26 cellular contexts compared by ENCODE assay signal in genomic region chr7:102985176-102985783, GRCh38.
DNase-seq lines count a peak whose midpoint lies in the region; ATAC-seq and TF ChIP-seq lines count a peak whose summit lies in the region.
"Had no signal": no experiment of that assay in that cellular context is flagged by ENCODE, and none has a peak within 500 bp of the region (broad histone marks: within the 10 kb centered on the region; RNA-seq: fewer than 3 reads in every experiment).

No MANE protein-coding gene starts in this region.

- DNase-seq in adipocyte (ENCODE audit: low read depth): peak; percentile 34
- no peak for DNase-seq in chondrocyte (ENCODE audit: low spot score)
- peak; percentile 24 to 58 for DNase-seq in foreskin fibroblast
- no peak for DNase-seq in tibial artery
- DNase-seq in CD14-positive monocyte (ENCODE audit: low spot score): no peak
- no peak for DNase-seq in amygdala (lab: John Stamatoyannopoulos, UW)
- DNase-seq: activated CD4-positive, alpha-beta memory T cell treated with anti-CD3 and anti-CD28 coated beads for 36 hours; activated CD4-positive, CD25-positive, alpha-beta regulatory T cell treated with anti-CD3 and anti-CD28 coated beads, Interleukin-2, amount 50 U/mL, for 72 hours; activated naive CD4-positive, alpha-beta T cell treated with anti-CD3 and anti-CD28 coated beads for 36 hours; amniotic stem cell; islet precursor cell; left lung; mesendoderm; NCI-H1417 treated with DMSO at 0.1 percent for 48 hours; NCI-H2081; NCI-H345; Right ventricle myocardium superior; stimulated activated naive CD4-positive, alpha-beta T cell treated with Interleukin-2 at 50 U/mL for 16 hours; T-helper 2 cell; testis; uterus had no signal

- intact Hi-C loops in tibial artery (cut with DNase I; ENCODE audit: low total_unique reads) (no loop called here), CD14-positive monocyte (cut with micrococcal nuclease) (no loop called here)

- peak overlapping the region; percentile 62 to 63 for H3K27ac ChIP-seq in tibial artery
- H3K27ac ChIP-seq: BLaER1, left lung, neural progenitor cell, parathyroid adenoma, testis, uterus had no signal

- H3K27ac Mint-ChIP-seq in chondrocyte (ENCODE audit: unreplicated experiment) (peak overlapping the region; percentile 61), CD14-positive monocyte (no peak overlapping the region)
- H3K27ac Mint-ChIP-seq: activated CD4-positive, alpha-beta memory T cell treated with anti-CD3 and anti-CD28 coated beads for 36 hours; activated naive CD4-positive, alpha-beta T cell treated with anti-CD3 and anti-CD28 coated beads for 36 hours; neural progenitor cell had no signal

- H3K9me3 ChIP-seq in adipocyte (ENCODE audit: control insufficient read depth, low read length): no peaks in the 10 kb centered on the region
- H3K9me3 ChIP-seq in tibial artery: no peaks in the 10 kb centered on the region
- H3K9me3 ChIP-seq: BLaER1, left lung, testis, uterus had no signal

- H3K4me3 ChIP-seq in adipocyte (ENCODE audit: low read length) (no peak overlapping the region), foreskin fibroblast (ENCODE audit: low read depth in 1 of 2, low read length in 2 of 2) (no peak overlapping the region), tibial artery (no peak overlapping the region)
- H3K4me3 ChIP-seq: BLaER1, left lung, neural progenitor cell, smooth muscle cell, testis, uterus had no signal

- H3K36me3 ChIP-seq in adipocyte (ENCODE audit: control insufficient read depth, insufficient read depth, low read length, severe bottlenecking) (no peaks in the 10 kb centered on the region), tibial artery (no peaks in the 10 kb centered on the region)
- H3K36me3 ChIP-seq: BLaER1, left lung, neural progenitor cell, uterus had no signal

- H3K9me3 Mint-ChIP-seq in chondrocyte (ENCODE audit: low read depth) (no peaks in the 10 kb centered on the region), CD14-positive monocyte (peaks cover 0 to 4% (median 0%) of the 10 kb centered on the region in 7 donors)
- H3K9me3 Mint-ChIP-seq: activated CD4-positive, alpha-beta memory T cell treated with anti-CD3 and anti-CD28 coated beads for 36 hours; activated naive CD4-positive, alpha-beta T cell treated with anti-CD3 and anti-CD28 coated beads for 36 hours; neural progenitor cell had no signal

- no peak for TF ChIP-seq CTCF in chondrocyte (IDR thresholded peaks at IDR 0.05)
- no peak for TF ChIP-seq CTCF in foreskin fibroblast (IDR thresholded peaks at IDR 0.05; ENCODE audit: low read depth, low read length)
- no peak for TF ChIP-seq CTCF in tibial artery (IDR thresholded peaks at IDR 0.05)
- TF ChIP-seq CTCF in CD14-positive monocyte (IDR thresholded peaks at IDR 0.05): no peak

- H3K36me3 Mint-ChIP-seq in chondrocyte (ENCODE audit: low read depth) (no peaks in the 10 kb centered on the region), CD14-positive monocyte (no peaks in the 10 kb centered on the region)
- H3K36me3 Mint-ChIP-seq: activated CD4-positive, alpha-beta memory T cell treated with anti-CD3 and anti-CD28 coated beads for 36 hours; neural progenitor cell had no signal

- H3K4me3 Mint-ChIP-seq in chondrocyte (ENCODE audit: unreplicated experiment) (no peak overlapping the region), CD14-positive monocyte (no peak overlapping the region)
- H3K4me3 Mint-ChIP-seq: activated CD4-positive, alpha-beta memory T cell treated with anti-CD3 and anti-CD28 coated beads for 36 hours; activated naive CD4-positive, alpha-beta T cell treated with anti-CD3 and anti-CD28 coated beads for 36 hours; neural progenitor cell had no signal

- H3K27me3 Mint-ChIP-seq in chondrocyte (ENCODE audit: low read depth): no peaks in the 10 kb centered on the region
- peaks cover 0 to 2% (median 0%) of the 10 kb centered on the region in 3 donors for H3K27me3 Mint-ChIP-seq in CD14-positive monocyte (ENCODE audit: low read depth in 3 of 3)
- H3K27me3 Mint-ChIP-seq: activated CD4-positive, alpha-beta memory T cell treated with anti-CD3 and anti-CD28 coated beads for 36 hours had no signal

- H3K9ac ChIP-seq in adipocyte (ENCODE audit: low read length): no peak overlapping the region
- H3K9ac ChIP-seq: BLaER1, neural progenitor cell, parathyroid adenoma had no signal

- H3K27me3 ChIP-seq in adipocyte (replicated peaks; ENCODE audit: control insufficient read depth, insufficient read depth, low read length) (no peaks in the 10 kb centered on the region), tibial artery (no peaks in the 10 kb centered on the region)
- H3K27me3 ChIP-seq: BLaER1, left lung, neural progenitor cell, testis, uterus had no signal

- H3K4me1 ChIP-seq in adipocyte (ENCODE audit: control insufficient read depth, insufficient read depth, low read length): peaks cover 4% of the 10 kb centered on the region
- H3K4me1 ChIP-seq in tibial artery: peaks cover 0 to 53% (median 24%) of the 10 kb centered on the region in 4 donors
- H3K4me1 ChIP-seq: neural progenitor cell, parathyroid adenoma, uterus had no signal

- H3K4me1 Mint-ChIP-seq in chondrocyte (ENCODE audit: low read depth) (peaks cover 26% of the 10 kb centered on the region), CD14-positive monocyte (no peaks in the 10 kb centered on the region)
- H3K4me1 Mint-ChIP-seq: neural progenitor cell had no signal

- ATAC-seq in HG02571 (IDR thresholded peaks at IDR 0.05; ENCODE audit: unreplicated experiment): no peak
- ATAC-seq: left lung had no signal

Comparison
In these comparisons a context has a peak if more than half of its experiments do, and no peak if none do; other contexts are left out.
1. DNase-seq: peak in adipocyte (single experiment) and foreskin fibroblast (2 of 2); none in chondrocyte (single experiment), tibial artery (0 of 2), CD14-positive monocyte (single experiment) and amygdala (0 of 56).